Comparison of ENCODE assay signal across 1 cellular context in genomic region chr12:94770397-94770759, GRCh38.
TF ChIP-seq lines count a peak whose summit lies in the region.

No MANE protein-coding gene starts in this region.

TF ChIP-seq in GM23338, 12 proteins besides CTCF, POLR2A, EP300 and RAD21 (continued from another document):
- no peak for TF ChIP-seq ZNF462 (CRISPR knock-in tag; IDR thresholded peaks at IDR 0.05)
- no peak for TF ChIP-seq JUNB (IDR thresholded peaks at IDR 0.05; ENCODE audit: unreplicated experiment)
- TF ChIP-seq ETS1 (IDR thresholded peaks at IDR 0.05) = no peak
- TF ChIP-seq POLR2AphosphoS5 (IDR thresholded peaks at IDR 0.05; ENCODE audit: low read depth) = no peak
